ENCODE assay signal across 23 cellular contexts in the genomic region with DNA sequence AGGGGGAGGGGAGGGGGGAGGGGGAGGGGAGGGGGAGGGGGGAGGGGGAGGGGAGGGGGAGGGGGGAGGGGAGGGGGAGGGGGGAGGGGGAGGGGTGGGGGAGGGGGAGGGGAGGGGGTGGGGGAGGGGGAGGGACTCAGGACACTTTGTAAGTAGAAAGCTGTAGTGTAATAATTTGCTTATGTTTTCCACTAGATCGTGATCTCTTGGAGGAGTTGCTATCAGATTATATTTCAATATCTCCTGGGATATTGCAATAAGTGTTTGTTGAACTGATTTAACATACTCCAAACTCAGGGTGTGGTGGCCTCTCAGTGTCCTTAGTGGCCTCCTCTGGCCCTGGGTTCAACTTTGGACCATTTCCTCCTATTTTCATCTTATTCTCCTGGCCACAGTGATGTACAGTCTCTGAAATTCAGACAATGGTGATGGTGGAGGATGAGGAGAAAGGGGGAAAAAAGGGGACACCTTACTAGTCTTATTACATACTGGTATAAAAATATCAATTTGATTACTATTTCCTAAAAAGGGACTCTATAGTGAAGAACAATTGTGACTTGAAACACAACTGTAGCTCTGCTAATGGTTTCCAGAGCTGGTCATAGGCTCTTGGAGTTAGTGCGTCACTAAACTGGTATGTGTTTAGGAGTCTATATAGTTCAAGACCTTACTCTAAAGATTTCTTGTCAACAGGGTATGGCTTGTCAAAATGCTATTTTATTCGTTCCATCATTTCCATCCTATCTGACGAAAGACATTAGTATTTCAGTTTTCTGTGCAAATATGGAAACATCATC.
DNase-seq lines count a peak whose midpoint lies in the region; ATAC-seq, FAIRE-seq and TF ChIP-seq lines count a peak whose summit lies in the region.
"Had no signal": no experiment of that assay in that cellular context is flagged by ENCODE, and none has a peak within 500 bp of the region (broad histone marks: within the 10 kb centered on the region; RNA-seq: fewer than 3 reads in every experiment).

No MANE protein-coding gene starts in this region.

- BruUV-seq in HepG2 (replicated peaks; lab: Mats Ljungman, UMichigan) (no TSS peak), K562 (replicated peaks; lab: Mats Ljungman, UMichigan) (no TSS peak)

- H3K4me2 ChIP-seq in HepG2 (ENCODE audit: low read depth, low read length), result no peak overlapping the region
- H3K4me2 ChIP-seq in K562 (ENCODE audit: insufficient read depth, low read length), result no peak overlapping the region
- H3K4me2 ChIP-seq: A549; BLaER1 treated with 17β-estradiol and CSF1 and Interleukin-3, amounts not matched to agents 10 nM and 100 nM had no signal

- TF ChIP-seq POLR2A in HepG2 (IDR thresholded peaks at IDR 0.05; ENCODE audit: insufficient read depth in 1 of 2, low read depth in 2 of 2, low read length in 2 of 2) (no peak), right lobe of liver (IDR thresholded peaks at IDR 0.05) (no peak), K562 (conservative IDR thresholded peaks at IDR 0.05) (no peak)

- no peaks in the 10 kb centered on the region for H3K9me3 Mint-ChIP-seq in progenitor cell of endocrine pancreas (ENCODE audit: low read depth)
- H3K9me3 Mint-ChIP-seq: CD4-positive, alpha-beta T cell; CD8-positive, alpha-beta T cell had no signal

- no peak overlapping the region for H3K27ac ChIP-seq in HepG2 (ENCODE audit: extremely low read length, insufficient read depth, low read length)
- no peak overlapping the region for H3K27ac ChIP-seq in right lobe of liver
- no peak overlapping the region for H3K27ac ChIP-seq in K562 (ENCODE audit: extremely low read depth, low read depth, low read length)
- H3K27ac ChIP-seq in effector memory CD4-positive, alpha-beta T cell (ENCODE audit: insufficient read depth, low read length, poor library complexity, severe bottlenecking), result no peak overlapping the region
- H3K27ac ChIP-seq: 22Rv1; A549; BLaER1 treated with 17β-estradiol and CSF1 and Interleukin-3, amounts not matched to agents 10 nM and 100 nM; C4-2B had no signal

- H4K20me1 ChIP-seq in HepG2 (ENCODE audit: insufficient read depth, low read length), result no peaks in the 10 kb centered on the region
- no peaks in the 10 kb centered on the region for H4K20me1 ChIP-seq in K562 (replicated peaks; ENCODE audit: control insufficient read depth, insufficient read depth, low read length)
- H4K20me1 ChIP-seq: BLaER1 treated with 17β-estradiol and CSF1 and Interleukin-3, amounts not matched to agents 10 nM and 100 nM had no signal

- DNase-seq in HepG2 (ENCODE audit: low spot score), result no peak
- DNase-seq in right lobe of liver, result no peak
- DNase-seq in SK-N-DZ (ENCODE audit: low spot score), result peak; percentile 94
- no peak for DNase-seq in K562 (ENCODE audit: extremely low read depth in 1 of 4, low spot score in 3 of 4)
- DNase-seq in DMS53 (lab: John Stamatoyannopoulos, UW), result no peak
- no peak for DNase-seq in effector memory CD4-positive, alpha-beta T cell
- DNase-seq in progenitor cell of endocrine pancreas (ENCODE audit: low spot score, unreplicated experiment), result no peak
- DNase-seq: AML-193; CD4-positive, alpha-beta T cell; CD8-positive, alpha-beta T cell; DMS 273 treated with DMSO at 0.1 percent for 48 hours; DMS153; DMS79 treated with DMSO at 0.1 percent for 48 hours; GF-D8 had no signal

- TF ChIP-seq CTCF in HepG2 (CRISPR knock-in tag; IDR thresholded peaks at IDR 0.05), result no peak
- no peak for TF ChIP-seq CTCF in right lobe of liver (IDR thresholded peaks at IDR 0.05)
- TF ChIP-seq CTCF in K562 (IDR thresholded peaks at IDR 0.05 in 2 of 3, conservative IDR thresholded peaks at IDR 0.05 in 1 of 3; ENCODE audit: insufficient read depth in 2 of 3, low read depth in 1 of 3, low read length in 3 of 3), result no peak
- TF ChIP-seq CTCF in progenitor cell of endocrine pancreas (IDR thresholded peaks at IDR 0.05; ENCODE audit: unreplicated experiment), result no peak

- peaks cover 14% of the 10 kb centered on the region for H3K4me1 Mint-ChIP-seq in progenitor cell of endocrine pancreas (ENCODE audit: low read depth)
- H3K4me1 Mint-ChIP-seq: B cell had no signal

- no peaks in the 10 kb centered on the region for H3K79me2 ChIP-seq in HepG2 (ENCODE audit: insufficient read depth, low read length)
- no peaks in the 10 kb centered on the region for H3K79me2 ChIP-seq in K562 (ENCODE audit: control insufficient read depth, insufficient read depth, low read length)

- H3K4me1 ChIP-seq in HepG2 (ENCODE audit: insufficient read depth, low read length) (no peaks in the 10 kb centered on the region), right lobe of liver (no peaks in the 10 kb centered on the region), K562 (replicated peaks in 1 of 2; ENCODE audit: control insufficient read depth in 2 of 2, insufficient read depth in 2 of 2, low read length in 2 of 2) (no peaks in the 10 kb centered on the region)
- H3K4me1 ChIP-seq in effector memory CD4-positive, alpha-beta T cell (ENCODE audit: control insufficient read depth, insufficient read depth, low read length, poor library complexity, severe bottlenecking), result no peaks in the 10 kb centered on the region
- H3K4me1 ChIP-seq: A549; BLaER1 treated with 17β-estradiol and CSF1 and Interleukin-3, amounts not matched to agents 10 nM and 100 nM; Caco-2 had no signal

- no peaks in the 10 kb centered on the region for H3K9me3 ChIP-seq in HepG2 (ENCODE audit: low read length)
- H3K9me3 ChIP-seq in right lobe of liver, result no peaks in the 10 kb centered on the region
- 0 out of 2 replicates have a peak, but pooled peaks cover 3% of the 10 kb centered on the region for H3K9me3 ChIP-seq in K562 (replicated peaks; ENCODE audit: control insufficient read depth, insufficient read depth, low read depth, low read length)
- H3K9me3 ChIP-seq in effector memory CD4-positive, alpha-beta T cell (ENCODE audit: control insufficient read depth, low read length), result no peaks in the 10 kb centered on the region
- H3K9me3 ChIP-seq: A549 had no signal

- no peaks in the 10 kb centered on the region for H3K36me3 Mint-ChIP-seq in progenitor cell of endocrine pancreas (ENCODE audit: insufficient read depth)
- H3K36me3 Mint-ChIP-seq: CD8-positive, alpha-beta T cell had no signal

- TF ChIP-seq EP300 in HepG2 (IDR thresholded peaks at IDR 0.05; ENCODE audit: low read depth in 2 of 2, low read length in 2 of 2) (no peak), HepG2 (CRISPR knock-in tag; IDR thresholded peaks at IDR 0.05; ENCODE audit: borderline replicate concordance) (no peak), K562 (IDR thresholded peaks at IDR 0.05; ENCODE audit: low read length) (no peak)

- no peaks in the 10 kb centered on the region for H3K9me1 ChIP-seq in K562 (ENCODE audit: control insufficient read depth, insufficient read depth, low read length)

- H3K36me3 ChIP-seq in HepG2 (replicated peaks in 1 of 2; ENCODE audit: control insufficient read depth in 1 of 2, insufficient read depth in 2 of 2, low read length in 2 of 2) (no peaks in the 10 kb centered on the region), right lobe of liver (no peaks in the 10 kb centered on the region), K562 (ENCODE audit: control insufficient read depth, insufficient read depth, low read length) (no peaks in the 10 kb centered on the region)
- no peaks in the 10 kb centered on the region for H3K36me3 ChIP-seq in effector memory CD4-positive, alpha-beta T cell (ENCODE audit: control insufficient read depth, insufficient read depth, low read length)
- H3K36me3 ChIP-seq: BLaER1 treated with 17β-estradiol and CSF1 and Interleukin-3, amounts not matched to agents 10 nM and 100 nM had no signal

- peaks cover 0 to 3% of the 10 kb centered on the region in 2 experiments; a peak in 1 of 5 replicates for H3K27me3 ChIP-seq in HepG2 (ENCODE audit: control insufficient read depth in 1 of 2, insufficient read depth in 2 of 2, low read length in 2 of 2)
- H3K27me3 ChIP-seq in right lobe of liver, result no peaks in the 10 kb centered on the region
- H3K27me3 ChIP-seq in K562 (ENCODE audit: control insufficient read depth in 2 of 2, insufficient read depth in 2 of 2, low read length in 2 of 2), result peaks cover 3 to 17% of the 10 kb centered on the region in 2 experiments; a peak in 3 of 5 replicates
- H3K27me3 ChIP-seq in effector memory CD4-positive, alpha-beta T cell (replicated peaks; ENCODE audit: control insufficient read depth, insufficient read depth, low read length, poor library complexity, severe bottlenecking), result no peaks in the 10 kb centered on the region
- H3K27me3 ChIP-seq: BLaER1 treated with 17β-estradiol and CSF1 and Interleukin-3, amounts not matched to agents 10 nM and 100 nM had no signal

- no peak overlapping the region for H3K4me3 Mint-ChIP-seq in progenitor cell of endocrine pancreas (ENCODE audit: low read depth)
- H3K4me3 Mint-ChIP-seq: B cell; CD4-positive, alpha-beta T cell; CD8-positive, alpha-beta T cell had no signal

- intact Hi-C loops in HepG2 (cut with micrococcal nuclease; ENCODE audit: unreplicated experiment), result no loop called here
- intact Hi-C loops in right lobe of liver (cut with DNase I), result no loop called here
- intact Hi-C loops in K562 (cut with micrococcal nuclease), result no loop called here

- H3K9ac ChIP-seq in HepG2 (ENCODE audit: insufficient read depth, low read depth, low read length), result no peak overlapping the region
- H3K9ac ChIP-seq in K562 (ENCODE audit: insufficient read depth in 1 of 2, low read depth in 2 of 2, low read length in 2 of 2), result no peak overlapping the region
- H3K9ac ChIP-seq: BLaER1 treated with 17β-estradiol and CSF1 and Interleukin-3, amounts not matched to agents 10 nM and 100 nM had no signal

- 88% methylated on average over 4 of the region's 4 CpGs for WGBS in HepG2 (ENCODE audit: low lambda C conversion rate)
- WGBS in right lobe of liver (ENCODE audit: insufficient coverage, low coverage, low lambda C conversion rate, missing lambda C conversion rate), result 88% methylated on average over 4 of the region's 4 CpGs
- WGBS in K562 (ENCODE audit: insufficient coverage, low coverage, missing lambda C conversion rate), result 26% methylated on average over 4 of the region's 4 CpGs

- CTCF ChIA-PET in HepG2 (lab: Yijun Ruan, JAX; ENCODE audit: low intra/inter-chr PET ratio, low total read pairs) (no interaction called here), K562 (lab: Yijun Ruan, JAX; ENCODE audit: low intra/inter-chr PET ratio) (no interaction called here)

- no peak for FAIRE-seq in HepG2 (lab: Jason Lieb, UNC)
- FAIRE-seq in K562 (lab: Jason Lieb, UNC), result no peak
- FAIRE-seq: A549, G401.6, GM12892, GM18507 had no signal

- in situ Hi-C loops in HepG2 (cut with HindIII; ENCODE audit: extremely low pct_ligation_motif_present, low pct_unique_long_range_greater_than_20kb) (no loop called here), K562 (cut with MboI) (no loop called here)

- H3K27me3 Mint-ChIP-seq in progenitor cell of endocrine pancreas, result no peaks in the 10 kb centered on the region
- H3K27me3 Mint-ChIP-seq: B cell had no signal

- POLR2A ChIA-PET in HepG2 (lab: Yijun Ruan, JAX), result no interaction called here
- POLR2A ChIA-PET in K562 (lab: Yijun Ruan, JAX), result interaction anchor here (1.0 kb wide), 1 partner anchor 23 kb away, joined by 3 read pairs; no protein-coding TSS in a partner anchor

- H3K4me3 ChIP-seq in HepG2 (replicated peaks in 1 of 3; ENCODE audit: insufficient read depth in 1 of 3, low read depth in 2 of 3, low read length in 3 of 3) (no peak overlapping the region), right lobe of liver (no peak overlapping the region), K562 (no peak overlapping the region)
- no peak overlapping the region for H3K4me3 ChIP-seq in effector memory CD4-positive, alpha-beta T cell (ENCODE audit: insufficient read depth, low read depth, low read length, poor library complexity, severe bottlenecking)
- H3K4me3 ChIP-seq: A549; BLaER1 treated with 17β-estradiol and CSF1 and Interleukin-3, amounts not matched to agents 10 nM and 100 nM had no signal

- TF ChIP-seq RAD21 in HepG2 (CRISPR knock-in tag; IDR thresholded peaks at IDR 0.05) (no peak), K562 (CRISPR knock-in tag; conservative IDR thresholded peaks at IDR 0.05 in 1 of 2, IDR thresholded peaks at IDR 0.05 in 1 of 2) (no peak)

- no peak overlapping the region for H3K27ac Mint-ChIP-seq in progenitor cell of endocrine pancreas
- H3K27ac Mint-ChIP-seq: B cell; CD4-positive, alpha-beta T cell; CD8-positive, alpha-beta T cell had no signal

- no peak overlapping the region for H2AFZ ChIP-seq in HepG2 (ENCODE audit: low read length)
- no peak overlapping the region for H2AFZ ChIP-seq in K562 (ENCODE audit: low read depth, low read length)

- ATAC-seq in HepG2 (no peak; the same call in 2 of the 3 replicates), right lobe of liver (no peak), K562 (no peak)
- ATAC-seq: CD8-positive, alpha-beta T cell had no signal
